11 cellular contexts compared by ENCODE assay signal in the genomic region with DNA sequence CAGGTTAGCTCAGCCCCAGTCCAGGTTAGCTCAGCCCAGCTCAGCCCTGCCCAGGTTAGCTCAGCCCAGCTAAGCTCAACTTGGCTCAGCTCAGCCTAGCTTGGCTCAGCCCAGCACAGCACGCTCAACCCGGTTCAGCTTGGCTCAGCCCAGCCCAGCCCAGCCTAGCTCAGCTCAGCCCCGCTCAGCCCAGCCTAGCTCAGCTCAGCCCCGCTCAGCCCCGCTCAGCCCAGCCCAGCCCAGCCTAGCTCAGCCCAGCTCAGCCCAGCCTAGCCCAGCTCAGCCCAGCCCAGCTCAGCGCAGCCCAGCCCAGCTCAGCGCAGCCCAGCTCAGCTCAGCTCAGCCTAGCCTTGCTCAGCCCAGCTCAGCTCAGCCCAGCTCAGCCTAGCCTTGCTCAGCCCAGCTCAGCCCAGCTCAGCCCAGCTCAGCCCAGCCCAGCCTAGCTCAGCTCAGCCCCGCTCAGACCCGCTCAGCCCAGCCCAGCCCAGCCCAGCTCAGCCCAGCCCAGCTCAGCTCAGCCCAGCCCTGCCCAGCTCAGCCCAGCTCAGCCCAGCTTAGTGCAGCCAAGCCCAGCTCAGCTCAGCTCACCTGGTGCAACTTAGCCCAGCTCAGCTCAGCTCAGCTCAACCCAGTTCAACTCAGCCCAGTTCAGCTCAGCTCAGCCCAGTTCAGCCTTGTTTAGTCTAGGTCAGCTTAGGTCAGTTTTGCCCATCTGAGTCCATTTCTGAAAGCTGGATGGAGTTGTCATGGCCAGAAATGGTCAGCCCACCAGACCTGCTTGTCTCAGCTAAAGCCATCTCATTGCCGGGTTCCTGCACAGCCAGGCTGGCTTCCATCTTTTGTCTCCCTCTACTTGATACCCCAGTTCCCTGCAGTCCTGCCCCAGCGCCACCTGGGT.
DNase-seq lines count a peak whose midpoint lies in the region; ATAC-seq and TF ChIP-seq lines count a peak whose summit lies in the region.
"Had no signal": no experiment of that assay in that cellular context is flagged by ENCODE, and none has a peak within 500 bp of the region (broad histone marks: within the 10 kb centered on the region; RNA-seq: fewer than 3 reads in every experiment).

No MANE protein-coding gene starts in this region.

- H3K79me2 ChIP-seq in hepatocyte: no peaks in the 10 kb centered on the region

- H3K9me2 ChIP-seq in hepatocyte (replicated peaks; ENCODE audit: insufficient read depth): no peaks in the 10 kb centered on the region

- H3K27me3 Mint-ChIP-seq in activated T-cell treated with anti-CD3 and anti-CD28 coated beads, Interleukin-2, amount 50 U/mL, for 24 hours: peaks cover 7% of the 10 kb centered on the region

- H3K27ac ChIP-seq in right atrium auricular region (no peak overlapping the region), hepatocyte (no peak overlapping the region)
- H3K27ac ChIP-seq: SJSA1 had no signal

- H3K4me1 ChIP-seq in right atrium auricular region (no peaks in the 10 kb centered on the region), hepatocyte (ENCODE audit: insufficient read depth) (no peaks in the 10 kb centered on the region)
- H3K4me1 ChIP-seq: SJSA1 had no signal

- peak; percentile 40 for DNase-seq in Right ventricle myocardium inferior (ENCODE audit: missing footprints)
- no peak for DNase-seq in right atrium auricular region (ENCODE audit: low spot score)
- peak; percentile 51 for DNase-seq in activated T-cell treated with anti-CD3 and anti-CD28 coated beads, Interleukin-2, amount 50 U/mL, for 24 hours
- peak; percentile 41 for DNase-seq in islet precursor cell
- peak; percentile 43 for DNase-seq in ureter (ENCODE audit: low spot score)
- DNase-seq in iPS-NIHi11 (ENCODE audit: low spot score): no peak
- DNase-seq in hepatocyte (ENCODE audit: low spot score): no peak
- DNase-seq: amniotic stem cell, NCI-H1105 had no signal

- 69% methylated on average over 4 of the region's 11 CpGs for WGBS in hepatocyte (ENCODE audit: low lambda C conversion rate, missing lambda C conversion rate)

- H3K4me2 ChIP-seq in hepatocyte: no peak overlapping the region

- H3K36me3 ChIP-seq in right atrium auricular region (no peaks in the 10 kb centered on the region), hepatocyte (replicated peaks; ENCODE audit: insufficient read depth, low read depth) (no peaks in the 10 kb centered on the region)
- H3K36me3 ChIP-seq: SJSA1 had no signal

- H2AFZ ChIP-seq in hepatocyte: no peak overlapping the region

- intact Hi-C loops in Right ventricle myocardium inferior (cut with DNase I): no loop called here

- peak overlapping the region; percentile 91 for H3K27ac Mint-ChIP-seq in activated T-cell treated with anti-CD3 and anti-CD28 coated beads, Interleukin-2, amount 50 U/mL, for 24 hours

- H3K9me3 ChIP-seq in right atrium auricular region: no peaks in the 10 kb centered on the region
- H3K9me3 ChIP-seq in hepatocyte (ENCODE audit: low read depth): no peaks in the 10 kb centered on the region

- H3K9me3 Mint-ChIP-seq in activated T-cell treated with anti-CD3 and anti-CD28 coated beads, Interleukin-2, amount 50 U/mL, for 24 hours: no peaks in the 10 kb centered on the region

- H3K36me3 Mint-ChIP-seq in activated T-cell treated with anti-CD3 and anti-CD28 coated beads, Interleukin-2, amount 50 U/mL, for 24 hours (ENCODE audit: low read depth): peaks cover 2% of the 10 kb centered on the region

- no peaks in the 10 kb centered on the region for H4K20me1 ChIP-seq in hepatocyte (ENCODE audit: insufficient read depth, poor library complexity, severe bottlenecking)

- H3K27me3 ChIP-seq in right atrium auricular region: no peaks in the 10 kb centered on the region
- no peaks in the 10 kb centered on the region for H3K27me3 ChIP-seq in hepatocyte
- H3K27me3 ChIP-seq: SJSA1 had no signal

- no peak overlapping the region for H3K4me3 ChIP-seq in right atrium auricular region
- no peak overlapping the region for H3K4me3 ChIP-seq in hepatocyte
- H3K4me3 ChIP-seq: SJSA1 had no signal

- H3K4me3 Mint-ChIP-seq in activated T-cell treated with anti-CD3 and anti-CD28 coated beads, Interleukin-2, amount 50 U/mL, for 24 hours: peak overlapping the region; percentile 72

- H3K4me1 Mint-ChIP-seq in activated T-cell treated with anti-CD3 and anti-CD28 coated beads, Interleukin-2, amount 50 U/mL, for 24 hours (ENCODE audit: low read depth): peaks cover 57% of the 10 kb centered on the region

- ATAC-seq in Right ventricle myocardium inferior (no peak), GM21528 (IDR thresholded peaks at IDR 0.05; ENCODE audit: low FRiP score, unreplicated experiment) (no peak)

- no peak for TF ChIP-seq CTCF in right atrium auricular region (IDR thresholded peaks at IDR 0.05)
- TF ChIP-seq CTCF in hepatocyte (IDR thresholded peaks at IDR 0.05; ENCODE audit: poor library complexity): no peak

Comparison
In these comparisons a context has a peak if more than half of its experiments do, and no peak if none do; other contexts are left out.
1. DNase-seq: peak in Right ventricle myocardium inferior (single experiment), activated T-cell treated with anti-CD3 and anti-CD28 coated beads, Interleukin-2, amount 50 U/mL, for 24 hours (single experiment), islet precursor cell (single experiment) and ureter (single experiment); none in right atrium auricular region (single experiment), iPS-NIHi11 (single experiment) and hepatocyte (single experiment).